In genomic region chr6:151639750-151640149, GRCh38 we compare ENCODE assay signal across 6 cellular contexts.
"Had no signal": no experiment of that assay in that cellular context is flagged by ENCODE, and none has a peak within 500 bp of the region (broad histone marks: within the 10 kb centered on the region; RNA-seq: fewer than 3 reads in every experiment).

No MANE protein-coding gene starts in this region.

- FAIRE-seq: HTR-8/SVneo, K562 had no signal

- ATAC-seq: K562 had no signal

- H3K4me3 ChIP-seq: K562 had no signal

- DNase-seq: IMR-90, KBM-7, KG1 had no signal

- H3K27ac ChIP-seq: HL-60 had no signal
